8 cellular contexts compared by ENCODE assay signal in genomic region chr7:2314209-2314955, GRCh38. TPM values are rescaled to one million over a fixed set of nuclear protein-coding genes. Genes with fewer than 3 reads are reported as not detected.
DNase-seq lines count a peak whose midpoint lies in the region; ATAC-seq and TF ChIP-seq lines count a peak whose summit lies in the region.

A gene with protein sequence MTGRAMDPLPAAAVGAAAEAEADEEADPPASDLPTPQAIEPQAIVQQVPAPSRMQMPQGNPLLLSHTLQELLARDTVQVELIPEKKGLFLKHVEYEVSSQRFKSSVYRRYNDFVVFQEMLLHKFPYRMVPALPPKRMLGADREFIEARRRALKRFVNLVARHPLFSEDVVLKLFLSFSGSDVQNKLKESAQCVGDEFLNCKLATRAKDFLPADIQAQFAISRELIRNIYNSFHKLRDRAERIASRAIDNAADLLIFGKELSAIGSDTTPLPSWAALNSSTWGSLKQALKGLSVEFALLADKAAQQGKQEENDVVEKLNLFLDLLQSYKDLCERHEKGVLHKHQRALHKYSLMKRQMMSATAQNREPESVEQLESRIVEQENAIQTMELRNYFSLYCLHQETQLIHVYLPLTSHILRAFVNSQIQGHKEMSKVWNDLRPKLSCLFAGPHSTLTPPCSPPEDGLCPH (minus strand): TSS chr7:2314441. CDS start chr7:2314421, 20 bp downstream.

- WGBS in testis, 2 donors: 2% methylated on average over 24 to 36 of the region's 78 CpGs

- H3K27ac Mint-ChIP-seq in activated naive CD4-positive, alpha-beta T cell treated with anti-CD3 and anti-CD28 coated beads, Interleukin-2, amount 50 U/mL, for 24 hours: peak within 1 kb of the TSS; percentile 77

- H3K4me3 ChIP-seq in NB4 (ENCODE audit: low read depth, low read length): peak within 1 kb of the TSS; percentile 65
- peak within 1 kb of the TSS; percentile 78 for H3K4me3 ChIP-seq in osteoblast (ENCODE audit: insufficient read depth, low read length)
- H3K4me3 ChIP-seq in testis: peak within 1 kb of the TSS; percentile 73 to 94

- POLR2A ChIA-PET in GM10248 (lab: Yijun Ruan, JAX): interaction anchor here (0.6 kb wide), 1 partner anchor 1713 kb away, joined by 7 read pairs; no protein-coding TSS in a partner anchor

- H3K4me1 ChIP-seq in osteoblast (ENCODE audit: insufficient read depth, low read length) (peaks cover 14% of the 10 kb centered on the region), testis (peaks cover 22% of the 10 kb centered on the region)

- H3K79me2 ChIP-seq in osteoblast (ENCODE audit: insufficient read depth, low read length): peaks cover 44% of the 10 kb centered on the region

- H3K9me3 ChIP-seq in osteoblast (ENCODE audit: low read depth, low read length): no peaks in the 10 kb centered on the region
- no peaks in the 10 kb centered on the region for H3K9me3 ChIP-seq in testis

- H3K27me3 ChIP-seq in osteoblast (ENCODE audit: insufficient read depth, low read length): no peaks in the 10 kb centered on the region
- no peaks in the 10 kb centered on the region for H3K27me3 ChIP-seq in testis

- H2AFZ ChIP-seq in osteoblast (ENCODE audit: low read length): peak within 1 kb of the TSS; percentile 78

- CTCF ChIA-PET in GM10248 (lab: Yijun Ruan, JAX): interaction anchor here (1.6 kb wide), 1 partner anchor 17 kb away, joined by 3 read pairs; no protein-coding TSS in a partner anchor

- no peaks in the 10 kb centered on the region for H4K20me1 ChIP-seq in osteoblast (ENCODE audit: insufficient read depth, low read length)

- peak within 1 kb of the TSS; percentile 86 for H3K4me2 ChIP-seq in osteoblast (ENCODE audit: insufficient read depth, low read length)

- H3K27me3 Mint-ChIP-seq in activated naive CD4-positive, alpha-beta T cell treated with anti-CD3 and anti-CD28 coated beads, Interleukin-2, amount 50 U/mL, for 24 hours: no peaks in the 10 kb centered on the region

- H3K36me3 Mint-ChIP-seq in activated naive CD4-positive, alpha-beta T cell treated with anti-CD3 and anti-CD28 coated beads, Interleukin-2, amount 50 U/mL, for 24 hours: peaks cover 1% of the 10 kb centered on the region

- TF ChIP-seq CTCF in GM10248 (IDR thresholded peaks at IDR 0.05; ENCODE audit: control extremely low read depth, extremely low read depth, low read depth, missing control alignments) (no peak), NB4 (IDR thresholded peaks at IDR 0.05; ENCODE audit: low read depth, low read length) (no peak), osteoblast (IDR thresholded peaks at IDR 0.05; ENCODE audit: extremely low read depth, low read depth, low read length) (no peak), testis (IDR thresholded peaks at IDR 0.05) (no peak)

- peak; percentile 98 for DNase-seq in GM10248 (ENCODE audit: extremely low spot score)
- peak; percentile 89 for DNase-seq in NB4 (ENCODE audit: low read depth)
- peak; percentile 82 for DNase-seq in SKM-1 (lab: John Stamatoyannopoulos, UW; ENCODE audit: unreplicated experiment)
- peak; percentile 90 for DNase-seq in glomerular visceral epithelial cell (ENCODE audit: extremely low spot score)
- peak; percentile 100 for DNase-seq in osteoblast (ENCODE audit: insufficient read length, low spot score, missing footprints)
- DNase-seq in testis: peak; percentile 94

- peaks cover 13% of the 10 kb centered on the region for H3K4me1 Mint-ChIP-seq in activated naive CD4-positive, alpha-beta T cell treated with anti-CD3 and anti-CD28 coated beads, Interleukin-2, amount 50 U/mL, for 24 hours

- no peaks in the 10 kb centered on the region for H3K9me3 Mint-ChIP-seq in activated naive CD4-positive, alpha-beta T cell treated with anti-CD3 and anti-CD28 coated beads, Interleukin-2, amount 50 U/mL, for 24 hours

- H3K4me3 Mint-ChIP-seq in activated naive CD4-positive, alpha-beta T cell treated with anti-CD3 and anti-CD28 coated beads, Interleukin-2, amount 50 U/mL, for 24 hours: peak within 1 kb of the TSS; percentile 90

- intact Hi-C loops in testis (cut with DNase I; ENCODE audit: low total_unique reads): no loop called here

- H3K27ac ChIP-seq in osteoblast (ENCODE audit: low read depth, low read length): peak within 1 kb of the TSS; percentile 50
- H3K27ac ChIP-seq in testis: peak within 1 kb of the TSS; percentile 81 to 83

- H3K36me3 ChIP-seq in osteoblast (ENCODE audit: insufficient read depth, low read length): no peaks in the 10 kb centered on the region
- no peaks in the 10 kb centered on the region for H3K36me3 ChIP-seq in testis (ENCODE audit: low read depth, missing control alignments)

- TF ChIP-seq POLR2A in NB4 (IDR thresholded peaks at IDR 0.05; ENCODE audit: extremely low read depth, insufficient read length) (peak; percentile 61), testis (IDR thresholded peaks at IDR 0.05) (no peak)

- ATAC-seq in HG02571 (IDR thresholded peaks at IDR 0.05; ENCODE audit: unreplicated experiment): peak; percentile 78

RNA-seq across cellular contexts. Expression of the gene that starts here (rescaled TPM):
- 16.3 and 25.0 TPM in 2 replicates for total RNA-seq in osteoblast
- total RNA-seq in testis: 10 to 100 TPM; 50.9 to 66.8 TPM
- polyA plus RNA-seq in testis (ENCODE audit: insufficient read depth, low read depth, low replicate concordance): 90.8 TPM

Comparison
In these comparisons a context has a peak if more than half of its experiments do, and no peak if none do; other contexts are left out.
1. Peak in every context shown above with its lines: DNase-seq, ATAC-seq, H3K4me3 ChIP-seq and H3K27ac ChIP-seq.